In genomic region chr13:41655997-41656396, GRCh38 we compare ENCODE assay signal across 28 cellular contexts.
DNase-seq lines count a peak whose midpoint lies in the region; ATAC-seq and TF ChIP-seq lines count a peak whose summit lies in the region.
"Had no signal": no experiment of that assay in that cellular context is flagged by ENCODE, and none has a peak within 500 bp of the region (broad histone marks: within the 10 kb centered on the region; RNA-seq: fewer than 3 reads in every experiment).

No MANE protein-coding gene starts in this region.

- H3K27ac Mint-ChIP-seq in activated CD4-positive, alpha-beta T cell treated with anti-CD3 and anti-CD28 coated beads for 36 hours, result peak overlapping the region; percentile 42
- H3K27ac Mint-ChIP-seq in activated naive CD4-positive, alpha-beta T cell treated with anti-CD3 and anti-CD28 coated beads for 36 hours, result peak overlapping the region; percentile 27
- no peak overlapping the region for H3K27ac Mint-ChIP-seq in activated naive CD4-positive, alpha-beta T cell treated with anti-CD3 and anti-CD28 coated beads, Interleukin-2, amount 10 ng/mL, durations not matched to agents 7 days and 5 days

- no peaks in the 10 kb centered on the region for H3K9me3 ChIP-seq in OCI-LY1 (ENCODE audit: low read length)
- H3K9me3 ChIP-seq: BE2C, MG63, Peyer's patch had no signal

- H3K9me2 ChIP-seq in OCI-LY1 (ENCODE audit: low read depth, low read length), result no peaks in the 10 kb centered on the region

- H3K79me2 ChIP-seq in OCI-LY1 (ENCODE audit: insufficient read depth, low read length), result no peaks in the 10 kb centered on the region

- no peak overlapping the region for H3K9ac ChIP-seq in OCI-LY1 (ENCODE audit: low read length)

- H3K4me1 Mint-ChIP-seq in activated CD4-positive, alpha-beta T cell treated with anti-CD3 and anti-CD28 coated beads for 36 hours, result peaks cover 23% of the 10 kb centered on the region
- peaks cover 22% of the 10 kb centered on the region for H3K4me1 Mint-ChIP-seq in activated naive CD4-positive, alpha-beta T cell treated with anti-CD3 and anti-CD28 coated beads for 36 hours (ENCODE audit: low read depth)
- peaks cover 2% of the 10 kb centered on the region for H3K4me1 Mint-ChIP-seq in activated naive CD4-positive, alpha-beta T cell treated with anti-CD3 and anti-CD28 coated beads, Interleukin-2, amount 10 ng/mL, durations not matched to agents 7 days and 5 days

- no peak overlapping the region for H2AFZ ChIP-seq in OCI-LY1 (ENCODE audit: low read length)

- no peak overlapping the region for H3K4me3 ChIP-seq in OCI-LY1 (ENCODE audit: low read depth, low read length, poor library complexity, severe bottlenecking)
- H3K4me3 ChIP-seq: MG63, Peyer's patch had no signal

- no peaks in the 10 kb centered on the region for H3K9me3 Mint-ChIP-seq in activated CD4-positive, alpha-beta T cell treated with anti-CD3 and anti-CD28 coated beads for 36 hours (ENCODE audit: low read depth)
- no peaks in the 10 kb centered on the region for H3K9me3 Mint-ChIP-seq in activated naive CD4-positive, alpha-beta T cell treated with anti-CD3 and anti-CD28 coated beads for 36 hours
- no peaks in the 10 kb centered on the region for H3K9me3 Mint-ChIP-seq in activated naive CD4-positive, alpha-beta T cell treated with anti-CD3 and anti-CD28 coated beads, Interleukin-2, amount 10 ng/mL, durations not matched to agents 7 days and 5 days
- H3K9me3 Mint-ChIP-seq: CD14-positive monocyte had no signal

- H3K4me2 ChIP-seq in OCI-LY1 (ENCODE audit: low read length), result no peak overlapping the region

- ATAC-seq in activated CD4-positive, alpha-beta T cell treated with anti-CD3 and anti-CD28 coated beads for 36 hours, result peak; percentile 85
- ATAC-seq: HCT116 had no signal

- DNase-seq in activated CD4-positive, alpha-beta T cell treated with anti-CD3 and anti-CD28 coated beads for 36 hours, result no peak
- no peak for DNase-seq in activated CD4-positive, alpha-beta T cell treated with anti-CD3 and anti-CD28 coated beads, Interleukin-2, amount 50 U/mL, for 4 hours
- no peak for DNase-seq in activated naive CD4-positive, alpha-beta T cell treated with anti-CD3 and anti-CD28 coated beads for 36 hours
- no peak for DNase-seq in activated naive CD4-positive, alpha-beta T cell treated with anti-CD3 and anti-CD28 coated beads, Interleukin-2, amount 10 ng/mL, durations not matched to agents 7 days and 5 days
- DNase-seq in fibroblast of peridontal ligament (ENCODE audit: extremely low read depth), result peak; percentile 59
- no peak for DNase-seq in stimulated activated naive CD4-positive, alpha-beta T cell (lab: John Stamatoyannopoulos, UW)
- no peak for DNase-seq in GM19240 (ENCODE audit: insufficient read length, low spot score)
- DNase-seq: 8988T, ACHN, BE2C, Calu3, DMS79 treated with DMSO at 0.1 percent for 48 hours, GF-D8, IMR-90, KG1, MG63, NCI-H1105 treated with DMSO at 0.1 percent for 48 hours, NCI-H146, NCI-H1930, NCI-H2107, NCI-H446 treated with DMSO at 0.1 percent for 48 hours, NCI-H526 treated with DMSO at 0.1 percent for 48 hours, OCI-M1, Peyer's patch, SHP77 treated with DMSO at 0.1 percent for 48 hours had no signal

- no peaks in the 10 kb centered on the region for H3K27me3 Mint-ChIP-seq in activated CD4-positive, alpha-beta T cell treated with anti-CD3 and anti-CD28 coated beads for 36 hours
- H3K27me3 Mint-ChIP-seq in activated naive CD4-positive, alpha-beta T cell treated with anti-CD3 and anti-CD28 coated beads for 36 hours (ENCODE audit: low read depth), result no peaks in the 10 kb centered on the region
- H3K27me3 Mint-ChIP-seq in activated naive CD4-positive, alpha-beta T cell treated with anti-CD3 and anti-CD28 coated beads, Interleukin-2, amount 10 ng/mL, durations not matched to agents 7 days and 5 days, result no peaks in the 10 kb centered on the region

- peaks cover 45% of the 10 kb centered on the region for H3K4me1 ChIP-seq in OCI-LY1 (ENCODE audit: insufficient read depth, low read length, severe bottlenecking)
- H3K4me1 ChIP-seq: BE2C, Peyer's patch had no signal

- no peaks in the 10 kb centered on the region for H3K27me3 ChIP-seq in OCI-LY1 (ENCODE audit: insufficient read depth, low read length)
- H3K27me3 ChIP-seq: BE2C, MG63, Peyer's patch had no signal

- H3F3A ChIP-seq in OCI-LY1 (ENCODE audit: insufficient read depth, low read length), result 0 out of 2 replicates have a peak, but pooled peaks cover 3% of the 10 kb centered on the region

- peak overlapping the region; percentile 1 for H3K27ac ChIP-seq in OCI-LY1 (ENCODE audit: low read depth, low read length, poor library complexity, severe bottlenecking)
- H3K27ac ChIP-seq: Peyer's patch had no signal

- CTCF ChIA-PET in activated CD4-positive, alpha-beta T cell treated with anti-CD3 and anti-CD28 coated beads for 36 hours (lab: Charles Lee), result interaction anchor here (1.4 to 4.1 kb wide), 2 partner anchors 9 to 12 kb away, joined by 7 to 30 read pairs; no protein-coding TSS in a partner anchor
- CTCF ChIA-PET in activated naive CD4-positive, alpha-beta T cell treated with anti-CD3 and anti-CD28 coated beads for 36 hours (lab: Charles Lee), result interaction anchor here (0.6 to 1.4 kb wide), 4 partner anchors 9 to 452 kb away, joined by 3 read pairs; no protein-coding TSS in a partner anchor
- CTCF ChIA-PET in activated naive CD4-positive, alpha-beta T cell treated with anti-CD3 and anti-CD28 coated beads, Interleukin-2, amount 10 ng/mL, durations not matched to agents 7 days and 5 days (lab: Charles Lee), result interaction anchor here (1.1 to 1.6 kb wide), 3 partner anchors 13 to 244 kb away, joined by 3 to 5 read pairs (median 4); no protein-coding TSS in a partner anchor

- no peak for TF ChIP-seq CTCF in OCI-LY1 (IDR thresholded peaks at IDR 0.05; ENCODE audit: low read length)

- H4K20me1 ChIP-seq in OCI-LY1 (ENCODE audit: insufficient read depth, low read length), result no peaks in the 10 kb centered on the region

- intact Hi-C loops in activated CD4-positive, alpha-beta T cell treated with anti-CD3 and anti-CD28 coated beads for 36 hours (cut with DNase I, micrococcal nuclease), result loop anchor here in 1 of 2 experiments (2.0 to 10.0 kb wide), 2 partner anchors 197 to 271 kb away; no protein-coding TSS in a partner anchor
- intact Hi-C loops in activated naive CD4-positive, alpha-beta T cell treated with anti-CD3 and anti-CD28 coated beads for 36 hours (cut with micrococcal nuclease), result loop anchor here (10.0 kb wide), 1 partner anchor 601 kb away; no protein-coding TSS in a partner anchor

- POLR2A ChIA-PET in activated CD4-positive, alpha-beta T cell treated with anti-CD3 and anti-CD28 coated beads for 36 hours (lab: Charles Lee), result no interaction called here

- H3K36me3 Mint-ChIP-seq in activated CD4-positive, alpha-beta T cell treated with anti-CD3 and anti-CD28 coated beads for 36 hours (ENCODE audit: low read depth), result no peaks in the 10 kb centered on the region
- H3K36me3 Mint-ChIP-seq in activated naive CD4-positive, alpha-beta T cell treated with anti-CD3 and anti-CD28 coated beads for 36 hours (ENCODE audit: low read depth), result no peaks in the 10 kb centered on the region
- no peaks in the 10 kb centered on the region for H3K36me3 Mint-ChIP-seq in activated naive CD4-positive, alpha-beta T cell treated with anti-CD3 and anti-CD28 coated beads, Interleukin-2, amount 10 ng/mL, durations not matched to agents 7 days and 5 days

- no peak overlapping the region for H3K4me3 Mint-ChIP-seq in activated CD4-positive, alpha-beta T cell treated with anti-CD3 and anti-CD28 coated beads for 36 hours
- no peak overlapping the region for H3K4me3 Mint-ChIP-seq in activated naive CD4-positive, alpha-beta T cell treated with anti-CD3 and anti-CD28 coated beads for 36 hours
- H3K4me3 Mint-ChIP-seq in activated naive CD4-positive, alpha-beta T cell treated with anti-CD3 and anti-CD28 coated beads, Interleukin-2, amount 10 ng/mL, durations not matched to agents 7 days and 5 days, result no peak overlapping the region

- H3K36me3 ChIP-seq in OCI-LY1 (ENCODE audit: insufficient read depth, low read length), result no peaks in the 10 kb centered on the region
- H3K36me3 ChIP-seq: BE2C, MG63, Peyer's patch had no signal
